ENCODE assay signal across 8 cellular contexts in genomic region chr9:137423810-137424291, GRCh38. TPM values are rescaled to one million over a fixed set of nuclear protein-coding genes. Genes with fewer than 3 reads are reported as not detected.
A peak's percentile ranks its signal among the peaks of the same experiment; 100 is the strongest.
DNase-seq lines count a peak whose midpoint lies in the region; ATAC-seq and TF ChIP-seq lines count a peak whose summit lies in the region.

No MANE protein-coding gene starts in this region.

- no peaks in the 10 kb centered on the region for H3K36me3 Mint-ChIP-seq in MCF 10A (ENCODE audit: insufficient read depth, unreplicated experiment)

- CTCF ChIA-PET in MCF 10A (lab: Yijun Ruan, JAX) = interaction anchor here (0.5 to 3.0 kb wide), 12 partner anchors 10 to 605 kb away, joined by 3 to 36 read pairs (median 3); no protein-coding TSS in a partner anchor

- POLR2A ChIA-PET in MCF 10A (lab: Yijun Ruan, JAX) = interaction anchor here (0.7 to 4.3 kb wide), 10 partner anchors 12 to 800 kb away, joined by 3 to 62 read pairs (median 4); partner anchors contain the start of genes ENTPD8 and MAN1B1

- 17 to 28% methylated on average over 18 to 27 of the region's 39 CpGs for WGBS in lower leg skin, 2 donors

- TF ChIP-seq CTCF in MCF 10A (IDR thresholded peaks at IDR 0.05; ENCODE audit: unreplicated experiment) = no peak
- TF ChIP-seq CTCF in lower leg skin (IDR thresholded peaks at IDR 0.05) = no peak

- H3K27me3 Mint-ChIP-seq in MCF 10A (ENCODE audit: insufficient read depth, unreplicated experiment) = no peaks in the 10 kb centered on the region

- intact Hi-C loops in MCF 10A (cut with micrococcal nuclease) = loop anchor here (1.0 to 5.0 kb wide), 2 partner anchors 21 to 122 kb away; partner anchors contain the start of gene NRARP
- intact Hi-C loops in lower leg skin (cut with DNase I; ENCODE audit: low total_unique reads) = no loop called here

- no peak for TF ChIP-seq POLR2A in lower leg skin (IDR thresholded peaks at IDR 0.05)

- peak overlapping the region; percentile 52 for H3K4me3 ChIP-seq in lower leg skin (ENCODE audit: low read depth, poor library complexity, severe bottlenecking)

- DNase-seq in EL = peak; percentile 62
- peak; percentile 49 for DNase-seq in MCF 10A (ENCODE audit: unreplicated experiment)
- DNase-seq in lower leg skin (ENCODE audit: low spot score in 2 of 2) = peak in 1 of 2 donors; percentile 92
- peak; percentile 63 for DNase-seq in ureter (ENCODE audit: low spot score)
- no peak for DNase-seq in activated CD4-positive, CD25-positive, alpha-beta regulatory T cell treated with anti-CD3 and anti-CD28 coated beads, Interleukin-2, amount 50 U/mL, for 72 hours
- DNase-seq in SIG-M5 (lab: John Stamatoyannopoulos, UW) = no peak
- no peak for DNase-seq in Ammon's horn (ENCODE audit: low spot score)

- peak overlapping the region; percentile 77 for H3K4me3 Mint-ChIP-seq in MCF 10A (ENCODE audit: unreplicated experiment)

- BruUV-seq in MCF 10A (replicated peaks; lab: Mats Ljungman, UMichigan) = no TSS peak

- no peak overlapping the region for H3K27ac Mint-ChIP-seq in MCF 10A (ENCODE audit: low read depth, unreplicated experiment)

- ATAC-seq in HG03175 (IDR thresholded peaks at IDR 0.05; ENCODE audit: unreplicated experiment) = peak; percentile 6

- peaks cover 9% of the 10 kb centered on the region for H3K4me1 Mint-ChIP-seq in MCF 10A (ENCODE audit: insufficient read depth, unreplicated experiment)

- no peaks in the 10 kb centered on the region for H3K9me3 Mint-ChIP-seq in MCF 10A (ENCODE audit: unreplicated experiment)

RNA-seq across cellular contexts. Expression of gene NOXA1, which starts 0.7 kb away (rescaled TPM):
- total RNA-seq in MCF 10A (2022) (8.2 and 8.9 TPM in 2 replicates), lower leg skin (1 to 10 TPM; 3.1 to 5.6 (median 4.4) TPM), ureter (12.5 TPM)

RNA-seq across cellular contexts. Expression of gene EXD3, which starts 0.9 kb away (rescaled TPM):
- 17.1 and 23.9 TPM in 2 replicates for total RNA-seq in MCF 10A (2022)
- 10 to 100 TPM; 13.8 to 25.7 (median 17.7) TPM for total RNA-seq in lower leg skin
- total RNA-seq in ureter = 43.0 TPM

RNA-seq across cellular contexts. Expression of gene ENTPD8, which starts 17.3 kb away (rescaled TPM):
- total RNA-seq in MCF 10A (2022) (not detected in 2 replicates), lower leg skin (not detected), ureter (not detected)

RNA-seq across cellular contexts. Expression of gene NSMF, which starts 35.3 kb away (rescaled TPM):
- total RNA-seq in MCF 10A (2022) (37.8 and 43.1 TPM in 2 replicates), lower leg skin (10 to 100 TPM; 18.6 to 41.8 (median 24.3) TPM), ureter (49.3 TPM)

Comparison
In these comparisons a context has a peak if more than half of its experiments do, and no peak if none do; other contexts are left out.
1. DNase-seq: peak in EL (single experiment), MCF 10A (single experiment) and ureter (single experiment); none in activated CD4-positive, CD25-positive, alpha-beta regulatory T cell treated with anti-CD3 and anti-CD28 coated beads, Interleukin-2, amount 50 U/mL, for 72 hours (single experiment), SIG-M5 (single experiment) and Ammon's horn (single experiment).